1 cellular context compared by ENCODE assay signal in genomic region chr10:120067427-120067826, GRCh38.
"Had no signal": no experiment of that assay in that cellular context is flagged by ENCODE, and none has a peak within 500 bp of the region (broad histone marks: within the 10 kb centered on the region; RNA-seq: fewer than 3 reads in every experiment).

No MANE protein-coding gene starts in this region.

- H3K9me3 ChIP-seq: MG63 had no signal

- H3K4me3 ChIP-seq: MG63 had no signal

- H3K36me3 ChIP-seq: MG63 had no signal
